In genomic region chr21:34358866-34359265, GRCh38 we compare ENCODE assay signal across 3 cellular contexts.
A peak's percentile ranks its signal among the peaks of the same experiment; 100 is the strongest.
TF ChIP-seq lines count a peak whose summit lies in the region.

No MANE protein-coding gene starts in this region.

TF ChIP-seq in SK-N-SH treated with all-trans-retinoic acid at 6 μM for 48 hours, 23 proteins besides CTCF, POLR2A, EP300 and RAD21 (continued from another document):
- TF ChIP-seq POU6F1 (CRISPR knock-in tag; IDR thresholded peaks at IDR 0.05; ENCODE audit: borderline replicate concordance, low read depth): no peak
- no peak for TF ChIP-seq TSHZ2 (CRISPR knock-in tag; IDR thresholded peaks at IDR 0.05)
- 0 out of 2 replicates have a peak, but pooled peaks have one; percentile 53 for TF ChIP-seq ZNF8 (CRISPR knock-in tag; IDR thresholded peaks at IDR 0.05)
- 0 out of 2 replicates have a peak, but pooled peaks have one; percentile 25 for TF ChIP-seq ZFP30 (CRISPR knock-in tag; IDR thresholded peaks at IDR 0.05)

TF ChIP-seq in SK-N-SH, 30 proteins besides CTCF, POLR2A, EP300 and RAD21:
- TF ChIP-seq USF2 (IDR thresholded peaks at IDR 0.05; ENCODE audit: borderline replicate concordance, low read depth, low read length): no peak
- TF ChIP-seq RCOR1 (IDR thresholded peaks at IDR 0.05; ENCODE audit: low read length): no peak
- no peak for TF ChIP-seq CHD2 (IDR thresholded peaks at IDR 0.05; ENCODE audit: low read length, partially characterized antibody)
- no peak for TF ChIP-seq ELF1 (IDR thresholded peaks at IDR 0.05)
- no peak for TF ChIP-seq MEF2A (IDR thresholded peaks at IDR 0.05; ENCODE audit: borderline replicate concordance, low read depth)
- no peak for TF ChIP-seq MAX (IDR thresholded peaks at IDR 0.05; ENCODE audit: low read depth)
- no peak for TF ChIP-seq IRF3 (IDR thresholded peaks at IDR 0.05; ENCODE audit: low read depth, low read length)

TF ChIP-seq in HEK293, 187 proteins besides CTCF, POLR2A, EP300 and RAD21 (continued from another document):
- TF ChIP-seq ZNF26 (tag by site-specific recombination; IDR thresholded peaks at IDR 0.05): no peak
- no peak for TF ChIP-seq BCL6B (tag by site-specific recombination; IDR thresholded peaks at IDR 0.05)
- no peak for TF ChIP-seq HIC1 (tag by site-specific recombination; IDR thresholded peaks at IDR 0.05)
- no peak for TF ChIP-seq ZNF645 (tag by site-specific recombination; IDR thresholded peaks at IDR 0.05)
- TF ChIP-seq ZNF133 (tag by site-specific recombination; IDR thresholded peaks at IDR 0.05): peak; percentile 57; the same call in 1 of the 2 replicates
- TF ChIP-seq ZNF843 (tag by site-specific recombination; IDR thresholded peaks at IDR 0.05): no peak
- no peak for TF ChIP-seq ZNF513 (tag by site-specific recombination; IDR thresholded peaks at IDR 0.05)
- no peak for TF ChIP-seq ATF2 (tag by site-specific recombination; IDR thresholded peaks at IDR 0.05; ENCODE audit: low read depth)
TF ChIP-seq in HEK293: peak in this region for 1.
